8 cellular contexts compared by ENCODE assay signal in genomic region chr4:154142664-154143063, GRCh38.
"Had no signal": no experiment of that assay in that cellular context is flagged by ENCODE, and none has a peak within 500 bp of the region (broad histone marks: within the 10 kb centered on the region; RNA-seq: fewer than 3 reads in every experiment).

No MANE protein-coding gene starts in this region.

- H3K4me3 ChIP-seq: GM12878 had no signal

- FAIRE-seq: G401.6, GM12878, GM12891, GM12892, GM18507, GM19239 had no signal

- DNase-seq: GDM1, GF-D8 had no signal

- ATAC-seq: GM12878 had no signal
